In genomic region chr10:71042699-71043098, GRCh38 we compare ENCODE assay signal across 14 cellular contexts.
DNase-seq lines count a peak whose midpoint lies in the region; ATAC-seq and TF ChIP-seq lines count a peak whose summit lies in the region.
"Had no signal": no experiment of that assay in that cellular context is flagged by ENCODE, and none has a peak within 500 bp of the region (broad histone marks: within the 10 kb centered on the region; RNA-seq: fewer than 3 reads in every experiment).

No MANE protein-coding gene starts in this region.

- H4K8ac ChIP-seq in IMR-90 (ENCODE audit: low read depth in 2 of 2, low read length in 2 of 2) = no peak overlapping the region

- no peak overlapping the region for H3K27ac ChIP-seq in IMR-90 (ENCODE audit: insufficient read depth, low read length)
- no peak overlapping the region for H3K27ac ChIP-seq in neural progenitor cell
- no peak overlapping the region for H3K27ac ChIP-seq in upper lobe of right lung

- no peak overlapping the region for H3K14ac ChIP-seq in IMR-90 (replicated peaks; ENCODE audit: low read depth, low read length)

- H3K4me3 Mint-ChIP-seq in T-helper 17 cell (no peak overlapping the region), neural progenitor cell (peak overlapping the region; percentile 55)
- H3K4me3 Mint-ChIP-seq: CD4-positive, alpha-beta memory T cell; GM23338; HFFc6 had no signal

- no peak overlapping the region for H2BK20ac ChIP-seq in IMR-90 (ENCODE audit: low read depth, low read length)

- H3K36me3 Mint-ChIP-seq in T-helper 17 cell (ENCODE audit: low read depth) = no peaks in the 10 kb centered on the region
- H3K36me3 Mint-ChIP-seq in neural progenitor cell = no peaks in the 10 kb centered on the region
- H3K36me3 Mint-ChIP-seq: CD4-positive, alpha-beta memory T cell had no signal

- no peak for TF ChIP-seq CTCF in IMR-90 (conservative IDR thresholded peaks at IDR 0.05; ENCODE audit: low read depth, low read length)
- TF ChIP-seq CTCF in neural progenitor cell (IDR thresholded peaks at IDR 0.05) = no peak
- no peak for TF ChIP-seq CTCF in upper lobe of right lung (IDR thresholded peaks at IDR 0.05)
- no peak for TF ChIP-seq CTCF in omental fat pad (IDR thresholded peaks at IDR 0.05)

- intact Hi-C loops in IMR-90 (cut with micrococcal nuclease) (no loop called here), upper lobe of right lung (cut with DNase I) (no loop called here)

- no peak for DNase-seq in IMR-90
- DNase-seq in T-helper 17 cell = no peak
- DNase-seq in neural progenitor cell (ENCODE audit: low spot score) = no peak
- DNase-seq in upper lobe of right lung = peak; percentile 56
- DNase-seq in omental fat pad (ENCODE audit: low spot score) = no peak
- DNase-seq: C1 segment of cervical spinal cord; Caco-2; CD4-positive, alpha-beta memory T cell; DMS153; DND-41; HFFc6 had no signal

- no peak overlapping the region for H2BK15ac ChIP-seq in IMR-90 (ENCODE audit: low read depth, low read length)

- no peaks in the 10 kb centered on the region for H3K9me3 ChIP-seq in IMR-90 (ENCODE audit: control insufficient read depth, insufficient read depth, low read length)
- H3K9me3 ChIP-seq in T-helper 17 cell (ENCODE audit: control insufficient read depth, low read length, poor library complexity, severe bottlenecking) = no peaks in the 10 kb centered on the region
- H3K9me3 ChIP-seq in neural progenitor cell (ENCODE audit: low read depth) = no peaks in the 10 kb centered on the region
- H3K9me3 ChIP-seq in upper lobe of right lung = no peaks in the 10 kb centered on the region
- H3K9me3 ChIP-seq: Caco-2, HAP-1 had no signal

- TF ChIP-seq POLR2A in IMR-90 (IDR thresholded peaks at IDR 0.05; ENCODE audit: low read depth, low read length) = no peak

- H3K27me3 ChIP-seq in IMR-90 (ENCODE audit: control insufficient read depth, insufficient read depth, low read length) = peaks cover 45% of the 10 kb centered on the region; the same call in 1 of the 2 replicates
- H3K27me3 ChIP-seq in neural progenitor cell = no peaks in the 10 kb centered on the region
- no peaks in the 10 kb centered on the region for H3K27me3 ChIP-seq in upper lobe of right lung

- H3K23ac ChIP-seq in IMR-90 (ENCODE audit: low read depth, low read length) = no peak overlapping the region

- H3K4me3 ChIP-seq in IMR-90 (ENCODE audit: insufficient read depth, low read depth, low read length) = no peak overlapping the region
- no peak overlapping the region for H3K4me3 ChIP-seq in neural progenitor cell
- H3K4me3 ChIP-seq in upper lobe of right lung = no peak overlapping the region
- H3K4me3 ChIP-seq: GM23338, HAP-1 had no signal

- no peak overlapping the region for H3K4me2 ChIP-seq in IMR-90 (ENCODE audit: low read depth, low read length)
- no peak overlapping the region for H3K4me2 ChIP-seq in neural progenitor cell
- H3K4me2 ChIP-seq: GM23338 had no signal

- no peak for TF ChIP-seq RAD21 in IMR-90 (IDR thresholded peaks at IDR 0.05; ENCODE audit: low read length)

- peaks cover 35% of the 10 kb centered on the region for H3K27me3 Mint-ChIP-seq in T-helper 17 cell
- peaks cover 8% of the 10 kb centered on the region for H3K27me3 Mint-ChIP-seq in neural progenitor cell (ENCODE audit: insufficient read depth, low read depth)

- no peak overlapping the region for H2AK5ac ChIP-seq in IMR-90 (ENCODE audit: low read depth, low read length)

- no peak overlapping the region for H4K91ac ChIP-seq in IMR-90 (ENCODE audit: insufficient read depth, low read depth, low read length)

- no peak overlapping the region for H3K18ac ChIP-seq in IMR-90 (ENCODE audit: low read depth, low read length)

- H3K4me1 Mint-ChIP-seq in T-helper 17 cell (peaks cover 4% of the 10 kb centered on the region), neural progenitor cell (peaks cover 49% of the 10 kb centered on the region)
- H3K4me1 Mint-ChIP-seq: CD4-positive, alpha-beta memory T cell had no signal

- H3K9me3 Mint-ChIP-seq in neural progenitor cell = no peaks in the 10 kb centered on the region
- H3K9me3 Mint-ChIP-seq: GM23338, HFFc6 had no signal

- in situ Hi-C loops in IMR-90 (cut with MboI; ENCODE audit: low sequenced_read_pairs) = no loop called here

- POLR2A ChIA-PET in IMR-90 (lab: Charles Lee; ENCODE audit: unreplicated experiment) = no interaction called here

- H3K9ac ChIP-seq in IMR-90 (ENCODE audit: low read depth, low read length) (no peak overlapping the region), neural progenitor cell (no peak overlapping the region)

- H3F3A ChIP-seq in neural progenitor cell (ENCODE audit: low read depth) = no peaks in the 10 kb centered on the region

- H2AFZ ChIP-seq in IMR-90 (replicated peaks; ENCODE audit: low read length, poor library complexity) (peak overlapping the region; percentile 6), neural progenitor cell (replicated peaks) (no peak overlapping the region)
- H2AFZ ChIP-seq: GM23338 had no signal

- H3K9me1 ChIP-seq in IMR-90 (ENCODE audit: insufficient read depth, low read length) = no peaks in the 10 kb centered on the region

- H4K20me1 ChIP-seq in IMR-90 (ENCODE audit: insufficient read depth, low read length) (no peaks in the 10 kb centered on the region), neural progenitor cell (ENCODE audit: low read depth) (no peaks in the 10 kb centered on the region)

- no TSS peak for BruUV-seq in IMR-90 (replicated peaks; lab: Mats Ljungman, UMichigan)

- H2BK5ac ChIP-seq in IMR-90 (ENCODE audit: low read depth, low read length, poor library complexity, severe bottlenecking) = no peak overlapping the region

- H4K5ac ChIP-seq in IMR-90 (ENCODE audit: low read depth, low read length) = no peak overlapping the region

- peak overlapping the region; percentile 86 for H3K27ac Mint-ChIP-seq in T-helper 17 cell
- peak overlapping the region; percentile 54 for H3K27ac Mint-ChIP-seq in neural progenitor cell
- H3K27ac Mint-ChIP-seq: CD4-positive, alpha-beta memory T cell; GM23338; HFFc6 had no signal

- H2BK120ac ChIP-seq in IMR-90 (ENCODE audit: low read depth, low read length) = no peak overlapping the region

- dilution Hi-C loops in IMR-90 (cut with HindIII; ENCODE audit: low sequenced_read_pairs, unreplicated experiment) = no loop called here

- H2AK9ac ChIP-seq in IMR-90 (replicated peaks; ENCODE audit: low read depth, low read length, poor library complexity) = no peak overlapping the region

- no peaks in the 10 kb centered on the region for H3K4me1 ChIP-seq in IMR-90 (ENCODE audit: control insufficient read depth, insufficient read depth, low read length)
- peaks cover 4% of the 10 kb centered on the region for H3K4me1 ChIP-seq in neural progenitor cell
- H3K4me1 ChIP-seq in upper lobe of right lung = no peaks in the 10 kb centered on the region
- H3K4me1 ChIP-seq: Caco-2, HAP-1 had no signal

- 0% methylated on average over 2 of the region's 5 CpGs; no CpG with 5 or more reads in 1 of the 2 experiments for WGBS in IMR-90 (ENCODE audit: extremely low coverage in 2 of 2, insufficient read length in 1 of 2), 2 experiments

- H3K56ac ChIP-seq in IMR-90 (ENCODE audit: extremely low read depth, insufficient read depth, low read length) = no peak overlapping the region

- ATAC-seq in IMR-90 (ENCODE audit: low read depth) (no peak), T-helper 17 cell (no peak), upper lobe of right lung (no peak), omental fat pad (ENCODE audit: low FRiP score) (no peak), GM19467 (IDR thresholded peaks at IDR 0.05; ENCODE audit: unreplicated experiment) (no peak)
- ATAC-seq: GM23338 had no signal

- CTCF ChIA-PET in IMR-90 (lab: Yijun Ruan, JAX) = no interaction called here

- H3K79me2 ChIP-seq in neural progenitor cell (ENCODE audit: low read depth) = no peaks in the 10 kb centered on the region

- H3K79me1 ChIP-seq in IMR-90 (ENCODE audit: low read depth in 1 of 2, low read length in 2 of 2) = no peaks in the 10 kb centered on the region

- no peaks in the 10 kb centered on the region for H3K36me3 ChIP-seq in IMR-90 (ENCODE audit: control insufficient read depth, insufficient read depth, low read length)
- no peaks in the 10 kb centered on the region for H3K36me3 ChIP-seq in neural progenitor cell
- H3K36me3 ChIP-seq in upper lobe of right lung = no peaks in the 10 kb centered on the region
- H3K36me3 ChIP-seq: HAP-1 had no signal

- no peak overlapping the region for H3K4ac ChIP-seq in IMR-90 (ENCODE audit: low read depth, low read length)

TF ChIP-seq in IMR-90, 13 proteins besides CTCF, POLR2A, EP300 and RAD21:
- TF ChIP-seq RCOR1 (IDR thresholded peaks at IDR 0.05; ENCODE audit: insufficient replicate concordance, low read length) = no peak
- no peak for TF ChIP-seq FOS (IDR thresholded peaks at IDR 0.05; ENCODE audit: low read depth, low read length)
- TF ChIP-seq NFE2L2 (IDR thresholded peaks at IDR 0.05; ENCODE audit: low read depth, low read length) = no peak
- no peak for TF ChIP-seq MXI1 (IDR thresholded peaks at IDR 0.05; ENCODE audit: borderline replicate concordance, low read depth, low read length)
- no peak for TF ChIP-seq CHD1 (IDR thresholded peaks at IDR 0.05; ENCODE audit: low read depth, low read length)
- no peak for TF ChIP-seq MAFK (IDR thresholded peaks at IDR 0.05; ENCODE audit: low read depth, low read length)
- TF ChIP-seq SMC3 (IDR thresholded peaks at IDR 0.05; ENCODE audit: low read depth, low read length) = no peak
- TF ChIP-seq MAZ (IDR thresholded peaks at IDR 0.05; ENCODE audit: borderline replicate concordance, low read depth, low read length) = no peak
- TF ChIP-seq, protein P1, sequence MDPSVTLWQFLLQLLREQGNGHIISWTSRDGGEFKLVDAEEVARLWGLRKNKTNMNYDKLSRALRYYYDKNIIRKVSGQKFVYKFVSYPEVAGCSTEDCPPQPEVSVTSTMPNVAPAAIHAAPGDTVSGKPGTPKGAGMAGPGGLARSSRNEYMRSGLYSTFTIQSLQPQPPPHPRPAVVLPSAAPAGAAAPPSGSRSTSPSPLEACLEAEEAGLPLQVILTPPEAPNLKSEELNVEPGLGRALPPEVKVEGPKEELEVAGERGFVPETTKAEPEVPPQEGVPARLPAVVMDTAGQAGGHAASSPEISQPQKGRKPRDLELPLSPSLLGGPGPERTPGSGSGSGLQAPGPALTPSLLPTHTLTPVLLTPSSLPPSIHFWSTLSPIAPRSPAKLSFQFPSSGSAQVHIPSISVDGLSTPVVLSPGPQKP (IDR thresholded peaks at IDR 0.05; ENCODE audit: borderline replicate concordance, low read depth, low read length) = no peak
- TF ChIP-seq USF2 (IDR thresholded peaks at IDR 0.05; ENCODE audit: low read depth, low read length) = no peak
- TF ChIP-seq RFX5 (IDR thresholded peaks at IDR 0.05; ENCODE audit: low read depth, low read length) = no peak
- no peak for TF ChIP-seq BHLHE40 (IDR thresholded peaks at IDR 0.05; ENCODE audit: low read depth, low read length)
- TF ChIP-seq CEBPB (IDR thresholded peaks at IDR 0.05; ENCODE audit: low read depth, low read length) = no peak
